Comparison of ENCODE assay signal across 10 cellular contexts in the genomic region with DNA sequence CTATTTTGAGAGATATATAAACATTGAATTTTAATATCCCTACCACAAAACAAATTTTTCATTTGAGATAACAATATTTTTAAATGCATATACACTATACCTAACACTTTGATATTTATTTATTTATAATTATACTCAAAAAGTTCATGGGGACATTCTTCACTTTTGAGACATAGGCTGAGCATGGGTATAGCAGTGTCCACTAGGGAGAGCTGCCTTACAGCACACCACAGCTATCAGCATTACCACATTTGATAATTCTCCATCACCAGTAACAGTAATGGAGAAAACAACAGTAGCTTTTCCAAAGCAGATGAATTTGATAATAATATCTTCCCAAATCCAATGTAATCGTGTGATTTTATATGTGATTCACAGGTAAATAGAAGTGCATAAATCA.
DNase-seq lines count a peak whose midpoint lies in the region; ATAC-seq, FAIRE-seq and TF ChIP-seq lines count a peak whose summit lies in the region.
"Had no signal": no experiment of that assay in that cellular context is flagged by ENCODE, and none has a peak within 500 bp of the region (broad histone marks: within the 10 kb centered on the region; RNA-seq: fewer than 3 reads in every experiment).

No MANE protein-coding gene starts in this region.

- WGBS in lung, 2 donors = 59 to 86% methylated on average over 1 of the region's 1 CpG

- no peaks in the 10 kb centered on the region for H3K9me3 Mint-ChIP-seq in astrocyte (ENCODE audit: unreplicated experiment)
- no peaks in the 10 kb centered on the region for H3K9me3 Mint-ChIP-seq in CD4-positive, alpha-beta T cell

- no peaks in the 10 kb centered on the region for H4K20me1 ChIP-seq in astrocyte (ENCODE audit: insufficient read depth, low read length)

- POLR2A ChIA-PET in GM10248 (lab: Yijun Ruan, JAX) = no interaction called here
- POLR2A ChIA-PET in CD4-positive, alpha-beta T cell (lab: Charles Lee) = no interaction called here

- CTCF ChIA-PET in GM10248 (lab: Yijun Ruan, JAX) = interaction anchor here (1.5 kb wide), 1 partner anchor 11 kb away, joined by 4 read pairs; no protein-coding TSS in a partner anchor
- CTCF ChIA-PET in CD4-positive, alpha-beta T cell (lab: Charles Lee) = no interaction called here

- ATAC-seq in HG03342 (IDR thresholded peaks at IDR 0.05; ENCODE audit: unreplicated experiment) = peak; percentile 48
- ATAC-seq in lung (ENCODE audit: insufficient read depth, low FRiP score) = no peak
- no peak for ATAC-seq in GM19324 (IDR thresholded peaks at IDR 0.05; ENCODE audit: low FRiP score, unreplicated experiment)
- ATAC-seq in CD4-positive, alpha-beta T cell (ENCODE audit: poor library complexity) = no peak
- ATAC-seq: gastroesophageal sphincter had no signal

- no peak overlapping the region for H2AFZ ChIP-seq in astrocyte (ENCODE audit: low read depth, low read length)

- H3K9me3 ChIP-seq in astrocyte (ENCODE audit: insufficient read depth, low read depth, low read length) (no peaks in the 10 kb centered on the region), lung (ENCODE audit: control insufficient read depth in 2 of 2, insufficient read depth in 1 of 2, low read length in 1 of 2) (no peaks in the 10 kb centered on the region)
- no peaks in the 10 kb centered on the region for H3K9me3 ChIP-seq in effector memory CD4-positive, alpha-beta T cell (ENCODE audit: control insufficient read depth, low read length)
- H3K9me3 ChIP-seq in CD4-positive, alpha-beta T cell (ENCODE audit: control insufficient read depth, low read length) = no peaks in the 10 kb centered on the region
- H3K9me3 ChIP-seq: gastroesophageal sphincter had no signal

- no peak overlapping the region for H3K4me3 ChIP-seq in astrocyte (ENCODE audit: insufficient read depth, low read depth, low read length)
- H3K4me3 ChIP-seq in lung = no peak overlapping the region
- H3K4me3 ChIP-seq in effector memory CD4-positive, alpha-beta T cell (ENCODE audit: insufficient read depth, low read depth, low read length, poor library complexity, severe bottlenecking) = no peak overlapping the region
- H3K4me3 ChIP-seq: gastroesophageal sphincter had no signal

- H3K27ac ChIP-seq in astrocyte (ENCODE audit: low read depth, low read length) = no peak overlapping the region
- H3K27ac ChIP-seq in lung (ENCODE audit: low read depth in 1 of 2, low read length in 1 of 2) = no peak overlapping the region
- H3K27ac ChIP-seq in effector memory CD4-positive, alpha-beta T cell (ENCODE audit: insufficient read depth, low read length, poor library complexity, severe bottlenecking) = no peak overlapping the region
- no peak overlapping the region for H3K27ac ChIP-seq in CD4-positive, alpha-beta T cell (ENCODE audit: low read depth, low read length)
- H3K27ac ChIP-seq: gastroesophageal sphincter had no signal

- H3K27ac Mint-ChIP-seq in astrocyte (ENCODE audit: unreplicated experiment) = no peak overlapping the region
- H3K27ac Mint-ChIP-seq in CD4-positive, alpha-beta T cell = no peak overlapping the region

- H3K4me1 ChIP-seq in astrocyte (ENCODE audit: insufficient read depth, low read length) (no peaks in the 10 kb centered on the region), lung (ENCODE audit: control insufficient read depth in 2 of 2, insufficient read depth in 2 of 2, low read length in 2 of 2) (peaks cover 0 to 3% of the 10 kb centered on the region in 2 donors)
- H3K4me1 ChIP-seq in effector memory CD4-positive, alpha-beta T cell (ENCODE audit: control insufficient read depth, insufficient read depth, low read length, poor library complexity, severe bottlenecking) = no peaks in the 10 kb centered on the region
- H3K4me1 ChIP-seq: gastroesophageal sphincter had no signal

- intact Hi-C loops in CD4-positive, alpha-beta T cell (cut with DNase I, micrococcal nuclease) = loop anchor here in 1 of 2 experiments (5.0 kb wide), 1 partner anchor 636 kb away; no protein-coding TSS in a partner anchor

- H3K36me3 Mint-ChIP-seq in astrocyte (ENCODE audit: low read depth, unreplicated experiment) = no peaks in the 10 kb centered on the region
- H3K36me3 Mint-ChIP-seq in CD4-positive, alpha-beta T cell (ENCODE audit: low read depth) = no peaks in the 10 kb centered on the region

- H3K9ac ChIP-seq in astrocyte (ENCODE audit: low read length) = no peak overlapping the region

- DNase-seq in GM10248 (ENCODE audit: extremely low spot score) = no peak
- DNase-seq in astrocyte (ENCODE audit: low read depth) = peak; percentile 7
- no peak for DNase-seq in lung (ENCODE audit: low spot score)
- no peak for DNase-seq in nucleus accumbens (lab: John Stamatoyannopoulos, UW)
- DNase-seq in effector memory CD4-positive, alpha-beta T cell = no peak
- DNase-seq in CD4-positive, alpha-beta T cell = no peak
- DNase-seq: activated CD8-positive, alpha-beta memory T cell treated with anti-CD3 and anti-CD28 coated beads, Interleukin-2, amount 50 U/mL, for 48 hours had no signal

- H3K79me2 ChIP-seq in astrocyte (ENCODE audit: insufficient read depth, low read length) = no peaks in the 10 kb centered on the region

- no peak overlapping the region for H3K4me2 ChIP-seq in astrocyte (ENCODE audit: low read length)

- no peaks in the 10 kb centered on the region for H3K36me3 ChIP-seq in astrocyte (ENCODE audit: insufficient read depth, low read length)
- no peaks in the 10 kb centered on the region for H3K36me3 ChIP-seq in lung (ENCODE audit: control insufficient read depth in 2 of 2, insufficient read depth in 2 of 2, low read length in 2 of 2)
- H3K36me3 ChIP-seq in effector memory CD4-positive, alpha-beta T cell (ENCODE audit: control insufficient read depth, insufficient read depth, low read length) = no peaks in the 10 kb centered on the region
- H3K36me3 ChIP-seq: gastroesophageal sphincter had no signal

- H3K27me3 ChIP-seq in astrocyte (ENCODE audit: insufficient read depth, low read length) (no peaks in the 10 kb centered on the region), lung (ENCODE audit: control insufficient read depth, insufficient read depth) (no peaks in the 10 kb centered on the region)
- H3K27me3 ChIP-seq in effector memory CD4-positive, alpha-beta T cell (replicated peaks; ENCODE audit: control insufficient read depth, insufficient read depth, low read length, poor library complexity, severe bottlenecking) = no peaks in the 10 kb centered on the region
- H3K27me3 ChIP-seq in CD4-positive, alpha-beta T cell (ENCODE audit: control insufficient read depth, insufficient read depth, low read length) = no peaks in the 10 kb centered on the region
- H3K27me3 ChIP-seq: gastroesophageal sphincter had no signal

- FAIRE-seq in astrocyte (lab: Jason Lieb, UNC) = no peak

- H3K4me1 Mint-ChIP-seq in astrocyte (ENCODE audit: low read depth, unreplicated experiment) = no peaks in the 10 kb centered on the region
- no peaks in the 10 kb centered on the region for H3K4me1 Mint-ChIP-seq in CD4-positive, alpha-beta T cell (ENCODE audit: low read depth)

- no peaks in the 10 kb centered on the region for H3K27me3 Mint-ChIP-seq in astrocyte (ENCODE audit: low read depth, unreplicated experiment)
- H3K27me3 Mint-ChIP-seq in CD4-positive, alpha-beta T cell = no peaks in the 10 kb centered on the region

- TF ChIP-seq CTCF in GM10248 (IDR thresholded peaks at IDR 0.05; ENCODE audit: control extremely low read depth, extremely low read depth, low read depth, missing control alignments) (peak; percentile 36), astrocyte (IDR thresholded peaks at IDR 0.05; ENCODE audit: insufficient read depth, low read depth, low read length) (peak; percentile 45), lung (IDR thresholded peaks at IDR 0.05; ENCODE audit: control extremely low read depth, extremely low read depth) (peak; percentile 1)
- TF ChIP-seq CTCF in CD4-positive, alpha-beta T cell (IDR thresholded peaks at IDR 0.05) = no peak

- H3K4me3 Mint-ChIP-seq in astrocyte (ENCODE audit: unreplicated experiment) = no peak overlapping the region
- H3K4me3 Mint-ChIP-seq in CD4-positive, alpha-beta T cell = no peak overlapping the region
